In the genomic region with DNA sequence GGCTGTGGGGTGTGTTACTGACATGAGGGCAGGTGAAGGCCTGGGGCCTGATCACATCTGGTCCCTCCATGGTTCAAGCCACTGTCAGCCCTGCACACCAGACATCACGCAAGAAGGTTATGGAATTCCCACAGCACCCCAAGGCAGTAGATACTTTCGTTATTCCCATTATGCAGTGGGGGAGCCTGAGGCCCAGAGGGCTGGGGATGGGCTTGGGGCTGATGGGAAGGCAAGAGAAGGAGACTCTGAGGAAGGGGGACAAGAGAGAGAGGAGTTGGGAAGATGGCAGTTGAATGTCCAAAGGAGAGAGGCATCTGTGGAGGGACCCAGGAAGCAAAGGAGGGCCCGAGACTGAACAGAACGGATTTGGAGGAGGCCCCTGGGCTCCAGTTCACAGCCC, we compare ENCODE assay signal across 11 cellular contexts.
"Had no signal": no experiment of that assay in that cellular context is flagged by ENCODE, and none has a peak within 500 bp of the region (broad histone marks: within the 10 kb centered on the region; RNA-seq: fewer than 3 reads in every experiment).

No MANE protein-coding gene starts in this region.

- H3K4me3 Mint-ChIP-seq: activated CD4-positive, alpha-beta T cell treated with anti-CD3 and anti-CD28 coated beads for 36 hours; stimulated activated naive B cell treated with anti-CD40 and anti-IgM and Interleukin-4, amounts not matched to agents 10 μg/mL and 1 μg/mL and 100 μg/mL, for 72 hours had no signal

- H3K27me3 Mint-ChIP-seq: activated CD4-positive, alpha-beta T cell treated with anti-CD3 and anti-CD28 coated beads for 36 hours; progenitor cell of endocrine pancreas; stimulated activated naive B cell treated with anti-CD40 and anti-IgM and Interleukin-4, amounts not matched to agents 10 μg/mL and 1 μg/mL and 100 μg/mL, for 72 hours had no signal

- H3K9me3 Mint-ChIP-seq: stimulated activated naive B cell treated with anti-CD40 and anti-IgM and Interleukin-4, amounts not matched to agents 10 μg/mL and 1 μg/mL and 100 μg/mL, for 72 hours had no signal

- H3K27ac Mint-ChIP-seq: activated CD4-positive, alpha-beta T cell treated with anti-CD3 and anti-CD28 coated beads for 36 hours; progenitor cell of endocrine pancreas had no signal

- ATAC-seq: right cardiac atrium; stimulated activated naive B cell treated with anti-CD40 and anti-IgM and Interleukin-4, amounts not matched to agents 10 μg/mL and 1 μg/mL and 100 μg/mL, for 72 hours had no signal

- DNase-seq: activated CD4-positive, alpha-beta T cell treated with anti-CD3 and anti-CD28 coated beads for 36 hours; activated gamma-delta T cell treated with Interleukin-2 at 50 U/mL for 16 hours; activated T-cell treated with anti-CD3 and anti-CD28 coated beads, Interleukin-2, amount 50 U/mL, for 1 hour; central memory CD4-positive, alpha-beta T cell; effector memory CD4-positive, alpha-beta T cell; hippocampal formation; kidney glomerular epithelial cell; SJCRH30; stimulated activated naive B cell treated with anti-CD40 and anti-IgM and Interleukin-4, amounts not matched to agents 10 μg/mL and 1 μg/mL and 100 μg/mL, for 72 hours had no signal
